Comparison of ENCODE assay signal across 8 cellular contexts in the genomic region with DNA sequence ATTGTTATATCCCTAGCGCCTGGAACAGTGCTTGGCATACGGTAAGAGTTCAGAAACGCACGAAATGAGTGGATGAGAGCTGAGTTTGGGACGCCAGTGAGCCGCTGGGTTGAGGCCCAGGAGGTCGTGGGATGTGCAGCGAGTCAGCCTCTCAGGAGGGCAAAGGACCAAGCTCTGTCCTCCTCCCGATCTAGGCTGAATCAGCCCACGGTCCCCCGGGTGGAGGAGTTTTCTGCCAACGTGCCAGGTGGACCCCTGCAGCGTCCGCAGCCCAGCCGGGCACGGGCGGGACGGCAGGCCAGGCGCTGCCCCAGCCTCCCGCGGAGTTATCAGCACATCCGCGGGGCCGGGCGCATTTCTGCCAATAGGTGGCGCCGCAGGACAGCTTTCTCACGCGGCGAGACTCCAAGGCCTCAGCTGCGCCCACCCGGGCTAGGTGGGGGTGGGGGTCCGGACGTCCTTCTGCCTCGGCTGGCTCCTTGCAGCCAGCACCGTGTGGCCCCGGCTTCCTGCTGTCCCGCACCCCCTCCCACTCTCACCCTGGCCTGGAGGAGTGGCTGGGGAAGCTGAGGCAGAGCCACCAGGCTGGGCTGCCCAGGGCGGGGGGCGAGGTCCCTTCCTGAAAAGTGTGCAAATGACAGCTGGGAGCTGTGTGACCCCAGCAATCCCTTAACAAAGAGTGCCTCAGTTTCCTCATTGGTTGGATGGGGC. TPM values are rescaled to one million over a fixed set of nuclear protein-coding genes. Genes with fewer than 3 reads are reported as not detected.
DNase-seq lines count a peak whose midpoint lies in the region; ATAC-seq and TF ChIP-seq lines count a peak whose summit lies in the region.

No MANE protein-coding gene starts in this region.

- no peak for TF ChIP-seq EP300 in Ishikawa (IDR thresholded peaks at IDR 0.05; ENCODE audit: borderline replicate concordance)

- no peaks in the 10 kb centered on the region for H3K9me2 ChIP-seq in SU-DHL-6 (replicated peaks; ENCODE audit: insufficient read depth, low read length)

- TF ChIP-seq RAD21 in Ishikawa (IDR thresholded peaks at IDR 0.05; ENCODE audit: low read depth), result peak; percentile 95

- H3K9me3 Mint-ChIP-seq in activated naive CD8-positive, alpha-beta T cell treated with anti-CD3 and anti-CD28 coated beads, Interleukin-2, amount 50 U/mL, for 24 hours, result no peaks in the 10 kb centered on the region

- no peaks in the 10 kb centered on the region for H3K9me3 ChIP-seq in SU-DHL-6 (ENCODE audit: insufficient read depth, low read length)
- no peaks in the 10 kb centered on the region for H3K9me3 ChIP-seq in right atrium auricular region

- H3K4me3 ChIP-seq in SU-DHL-6 (ENCODE audit: insufficient read depth, low read length, poor library complexity, severe bottlenecking), result no peak overlapping the region
- H3K4me3 ChIP-seq in right atrium auricular region, result no peak overlapping the region

- TF ChIP-seq CTCF in SU-DHL-6 (IDR thresholded peaks at IDR 0.05; ENCODE audit: insufficient read depth, low read length, poor library complexity, severe bottlenecking) (peak; percentile 58), right atrium auricular region (IDR thresholded peaks at IDR 0.05) (peak; percentile 94 to 96)

- peak overlapping the region; percentile 18 for H3K4me3 Mint-ChIP-seq in activated naive CD8-positive, alpha-beta T cell treated with anti-CD3 and anti-CD28 coated beads, Interleukin-2, amount 50 U/mL, for 24 hours

- no peak overlapping the region for H3K27ac ChIP-seq in SU-DHL-6 (ENCODE audit: low read depth, low read length)
- H3K27ac ChIP-seq in right atrium auricular region, result no peak overlapping the region

- H3K79me2 ChIP-seq in SU-DHL-6 (ENCODE audit: insufficient read depth, low read length), result peaks cover 25% of the 10 kb centered on the region

- peaks cover 0 to 32% of the 10 kb centered on the region in 2 donors for H3K4me1 ChIP-seq in right atrium auricular region

- H3K27ac Mint-ChIP-seq in activated naive CD8-positive, alpha-beta T cell treated with anti-CD3 and anti-CD28 coated beads, Interleukin-2, amount 50 U/mL, for 24 hours, result peak overlapping the region; percentile 29

- H3K27me3 Mint-ChIP-seq in activated naive CD8-positive, alpha-beta T cell treated with anti-CD3 and anti-CD28 coated beads, Interleukin-2, amount 50 U/mL, for 24 hours, result no peaks in the 10 kb centered on the region

- ATAC-seq in activated naive CD8-positive, alpha-beta T cell treated with anti-CD3 and anti-CD28 coated beads, Interleukin-2, amount 50 U/mL, for 24 hours, result no peak
- ATAC-seq in sciatic nerve, result peak; percentile 47
- no peak for ATAC-seq in HG02759 (IDR thresholded peaks at IDR 0.05; ENCODE audit: unreplicated experiment)
- ATAC-seq in GM18520 (IDR thresholded peaks at IDR 0.05; ENCODE audit: unreplicated experiment), result no peak

- H3K27me3 ChIP-seq in SU-DHL-6 (ENCODE audit: low read length), result no peaks in the 10 kb centered on the region
- no peaks in the 10 kb centered on the region for H3K27me3 ChIP-seq in right atrium auricular region

- peaks cover 22% of the 10 kb centered on the region for H3K36me3 Mint-ChIP-seq in activated naive CD8-positive, alpha-beta T cell treated with anti-CD3 and anti-CD28 coated beads, Interleukin-2, amount 50 U/mL, for 24 hours (ENCODE audit: low read depth)

- H3K36me3 ChIP-seq in SU-DHL-6 (ENCODE audit: low read length), result no peaks in the 10 kb centered on the region
- H3K36me3 ChIP-seq in right atrium auricular region, result peaks cover 7% of the 10 kb centered on the region

- H2AFZ ChIP-seq in SU-DHL-6 (ENCODE audit: low read depth, low read length, severe bottlenecking), result peak overlapping the region; percentile 62

- no peak overlapping the region for H3K9ac ChIP-seq in SU-DHL-6 (ENCODE audit: low read length)

- intact Hi-C loops in sciatic nerve (cut with DNase I), result loop anchor here (5.0 kb wide), 1 partner anchor 488 kb away; no protein-coding TSS in a partner anchor

- peak; percentile 35 for DNase-seq in DMS153 treated with DMSO at 0.1 percent for 48 hours (lab: John Stamatoyannopoulos, UW; ENCODE audit: unreplicated experiment)
- DNase-seq in activated naive CD8-positive, alpha-beta T cell treated with anti-CD3 and anti-CD28 coated beads, Interleukin-2, amount 50 U/mL, for 24 hours, result peak; percentile 92
- peak; percentile 84 for DNase-seq in right atrium auricular region (ENCODE audit: low spot score)
- peak; percentile 93 for DNase-seq in sciatic nerve (ENCODE audit: low spot score)

- no peak overlapping the region for H3K4me2 ChIP-seq in SU-DHL-6 (ENCODE audit: low read depth, low read length, poor library complexity, severe bottlenecking)

- H3F3A ChIP-seq in SU-DHL-6 (ENCODE audit: insufficient read depth), result peaks cover 12% of the 10 kb centered on the region

- H4K20me1 ChIP-seq in SU-DHL-6 (ENCODE audit: low read depth, low read length), result no peaks in the 10 kb centered on the region

- H3K4me1 Mint-ChIP-seq in activated naive CD8-positive, alpha-beta T cell treated with anti-CD3 and anti-CD28 coated beads, Interleukin-2, amount 50 U/mL, for 24 hours, result peaks cover 39% of the 10 kb centered on the region

TF ChIP-seq in Ishikawa, 13 proteins besides CTCF, POLR2A, EP300 and RAD21:
- TF ChIP-seq CEBPB (IDR thresholded peaks at IDR 0.05), result no peak
- TF ChIP-seq, protein P1, sequence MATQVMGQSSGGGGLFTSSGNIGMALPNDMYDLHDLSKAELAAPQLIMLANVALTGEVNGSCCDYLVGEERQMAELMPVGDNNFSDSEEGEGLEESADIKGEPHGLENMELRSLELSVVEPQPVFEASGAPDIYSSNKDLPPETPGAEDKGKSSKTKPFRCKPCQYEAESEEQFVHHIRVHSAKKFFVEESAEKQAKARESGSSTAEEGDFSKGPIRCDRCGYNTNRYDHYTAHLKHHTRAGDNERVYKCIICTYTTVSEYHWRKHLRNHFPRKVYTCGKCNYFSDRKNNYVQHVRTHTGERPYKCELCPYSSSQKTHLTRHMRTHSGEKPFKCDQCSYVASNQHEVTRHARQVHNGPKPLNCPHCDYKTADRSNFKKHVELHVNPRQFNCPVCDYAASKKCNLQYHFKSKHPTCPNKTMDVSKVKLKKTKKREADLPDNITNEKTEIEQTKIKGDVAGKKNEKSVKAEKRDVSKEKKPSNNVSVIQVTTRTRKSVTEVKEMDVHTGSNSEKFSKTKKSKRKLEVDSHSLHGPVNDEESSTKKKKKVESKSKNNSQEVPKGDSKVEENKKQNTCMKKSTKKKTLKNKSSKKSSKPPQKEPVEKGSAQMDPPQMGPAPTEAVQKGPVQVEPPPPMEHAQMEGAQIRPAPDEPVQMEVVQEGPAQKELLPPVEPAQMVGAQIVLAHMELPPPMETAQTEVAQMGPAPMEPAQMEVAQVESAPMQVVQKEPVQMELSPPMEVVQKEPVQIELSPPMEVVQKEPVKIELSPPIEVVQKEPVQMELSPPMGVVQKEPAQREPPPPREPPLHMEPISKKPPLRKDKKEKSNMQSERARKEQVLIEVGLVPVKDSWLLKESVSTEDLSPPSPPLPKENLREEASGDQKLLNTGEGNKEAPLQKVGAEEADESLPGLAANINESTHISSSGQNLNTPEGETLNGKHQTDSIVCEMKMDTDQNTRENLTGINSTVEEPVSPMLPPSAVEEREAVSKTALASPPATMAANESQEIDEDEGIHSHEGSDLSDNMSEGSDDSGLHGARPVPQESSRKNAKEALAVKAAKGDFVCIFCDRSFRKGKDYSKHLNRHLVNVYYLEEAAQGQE (IDR thresholded peaks at IDR 0.05; ENCODE audit: low read depth), result no peak
- TF ChIP-seq TEAD4 (IDR thresholded peaks at IDR 0.05), result peak; percentile 99
- TF ChIP-seq TCF12 (IDR thresholded peaks at IDR 0.05; ENCODE audit: low read depth), result peak; percentile 70; the same call in 1 of the 2 replicates
- 0 out of 2 replicates have a peak, but pooled peaks have one; percentile 31 for TF ChIP-seq YY1 (IDR thresholded peaks at IDR 0.05; ENCODE audit: low read depth)
- peak; percentile 96 for TF ChIP-seq ZBTB7A (IDR thresholded peaks at IDR 0.05; ENCODE audit: low read depth)
- no peak for TF ChIP-seq CREB1 (IDR thresholded peaks at IDR 0.05; ENCODE audit: low read depth)
- TF ChIP-seq, protein P2, sequence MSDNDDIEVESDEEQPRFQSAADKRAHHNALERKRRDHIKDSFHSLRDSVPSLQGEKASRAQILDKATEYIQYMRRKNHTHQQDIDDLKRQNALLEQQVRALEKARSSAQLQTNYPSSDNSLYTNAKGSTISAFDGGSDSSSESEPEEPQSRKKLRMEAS (IDR thresholded peaks at IDR 0.05), result peak; percentile 58; the same call in 1 of the 2 replicates
- TF ChIP-seq EGR1 (IDR thresholded peaks at IDR 0.05), result no peak
- TF ChIP-seq TAF1 (IDR thresholded peaks at IDR 0.05; ENCODE audit: low read depth), result no peak
TF ChIP-seq in Ishikawa: peak in this region for 5.

RNA-seq across cellular contexts. Expression of a gene that starts 2.2 kb away (rescaled TPM):
- total RNA-seq in right atrium auricular region (100 to 1,000 TPM in 1 of 2 donors, 10 to 100 TPM in 1; 88.1 to 135 TPM), sciatic nerve (58.2 TPM)

RNA-seq across cellular contexts. Expression of a gene that starts 14.4 kb away (rescaled TPM):
- total RNA-seq in right atrium auricular region (100 to 1,000 TPM; 155 to 256 TPM), sciatic nerve (319 TPM)

RNA-seq across cellular contexts. Expression of a gene that starts 32.7 kb away (rescaled TPM):
- total RNA-seq in right atrium auricular region (10 to 100 TPM; 14.4 to 22.1 TPM), sciatic nerve (19.0 TPM)

RNA-seq across cellular contexts. Expression of a gene that starts 35.8 kb away (rescaled TPM):
- under 1 TPM in 1 of 2 donors, not detected in 1; 0.08 TPM for total RNA-seq in right atrium auricular region
- total RNA-seq in sciatic nerve, result 0.40 TPM

Comparison
In these comparisons a context has a peak if more than half of its experiments do, and no peak if none do; other contexts are left out.
1. DNase-seq: peak in every context shown above with its lines; median percentile 93 in sciatic nerve; 92 in activated naive CD8-positive, alpha-beta T cell treated with anti-CD3 and anti-CD28 coated beads, Interleukin-2, amount 50 U/mL, for 24 hours; 84 in right atrium auricular region; 35 in DMS153 treated with DMSO at 0.1 percent for 48 hours.